ENCODE assay signal across 10 cellular contexts in the genomic region with DNA sequence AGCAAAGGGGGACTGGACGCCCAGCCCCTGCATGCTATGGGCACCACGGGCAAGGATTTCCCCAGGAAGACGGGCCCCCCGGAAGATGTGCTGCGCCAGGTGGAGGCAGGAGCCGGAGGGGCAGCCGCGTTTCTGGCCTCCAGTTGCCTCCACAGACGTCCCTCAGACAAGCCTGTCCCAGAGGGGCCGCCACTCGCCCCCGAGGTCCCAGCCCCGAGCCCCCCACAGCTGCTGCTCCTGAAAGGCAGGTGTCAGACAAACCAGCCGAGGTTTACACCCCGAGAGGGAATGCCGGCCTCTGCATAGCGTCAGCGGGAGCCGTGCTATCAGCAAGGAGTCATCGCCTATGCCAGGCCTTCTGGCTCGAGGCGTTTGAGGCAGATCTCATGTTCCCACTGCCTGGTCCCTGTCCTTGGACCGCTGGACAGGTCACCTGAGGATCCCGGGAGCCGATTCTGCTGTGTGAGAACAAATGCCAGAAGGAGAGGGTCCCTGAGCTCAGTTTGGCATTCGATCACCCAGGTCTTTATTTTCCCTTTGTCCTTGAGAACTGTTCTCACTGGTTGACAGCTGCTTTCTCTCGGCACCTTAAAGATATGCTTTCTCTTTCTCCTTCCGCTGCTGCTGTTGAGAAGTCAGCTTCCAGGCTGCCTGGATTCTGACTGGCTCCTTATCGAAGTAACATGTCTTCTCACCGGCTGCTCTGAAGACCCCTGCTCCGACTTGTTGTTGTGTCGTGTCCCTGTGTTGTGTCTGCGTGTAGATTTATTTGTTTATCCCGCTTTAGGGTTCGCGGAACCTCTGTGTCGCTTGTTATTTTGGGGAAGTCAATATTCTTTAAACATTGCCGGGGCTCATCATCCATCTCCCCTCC. TPM values are rescaled to one million over a fixed set of nuclear protein-coding genes. Genes with fewer than 3 reads are reported as not detected.
A peak's percentile ranks its signal among the peaks of the same experiment; 100 is the strongest.
DNase-seq lines count a peak whose midpoint lies in the region; FAIRE-seq and TF ChIP-seq lines count a peak whose summit lies in the region.
"Had no signal": no experiment of that assay in that cellular context is flagged by ENCODE, and none has a peak within 500 bp of the region (broad histone marks: within the 10 kb centered on the region; RNA-seq: fewer than 3 reads in every experiment).

No MANE protein-coding gene starts in this region.

- H3K4me3 Mint-ChIP-seq in glutamatergic neuron (ENCODE audit: unreplicated experiment), result peak overlapping the region; percentile 0
- H3K4me3 Mint-ChIP-seq in osteocyte (ENCODE audit: unreplicated experiment), result no peak overlapping the region
- H3K4me3 Mint-ChIP-seq: activated CD4-positive, alpha-beta T cell treated with anti-CD3 and anti-CD28 coated beads for 36 hours had no signal

- no peak overlapping the region for H3K4me3 ChIP-seq in BE2C (ENCODE audit: low read depth, low read length)

- H3K9me3 ChIP-seq in BE2C, result no peaks in the 10 kb centered on the region

- peak overlapping the region; percentile 11; the same call in 1 of the 2 replicates for H3K27ac ChIP-seq in RWPE1

- H3K9me3 Mint-ChIP-seq in glutamatergic neuron (ENCODE audit: unreplicated experiment), result peaks cover 4% of the 10 kb centered on the region
- H3K9me3 Mint-ChIP-seq in osteocyte (ENCODE audit: unreplicated experiment), result peaks cover 5% of the 10 kb centered on the region

- DNase-seq in BE2C, result peak; percentile 29
- DNase-seq in RWPE1 (ENCODE audit: low spot score), result no peak
- DNase-seq in glutamatergic neuron, result no peak
- peak; percentile 84 for DNase-seq in osteocyte (ENCODE audit: extremely low spot score, unreplicated experiment)
- DNase-seq in kidney glomerular epithelial cell (lab: John Stamatoyannopoulos, UW), result no peak
- no peak for DNase-seq in Ammon's horn (ENCODE audit: low spot score)
- DNase-seq in GM13976 (ENCODE audit: low spot score), result no peak
- DNase-seq in GM19239 (ENCODE audit: insufficient read length, low spot score), result no peak
- DNase-seq: activated CD4-positive, alpha-beta T cell treated with anti-CD3 and anti-CD28 coated beads for 36 hours had no signal

- no peak for FAIRE-seq in GM19239 (lab: Jason Lieb, UNC)

- H3K27me3 Mint-ChIP-seq in glutamatergic neuron (ENCODE audit: unreplicated experiment) (peaks cover 8% of the 10 kb centered on the region), osteocyte (ENCODE audit: unreplicated experiment) (peaks cover 16% of the 10 kb centered on the region)
- H3K27me3 Mint-ChIP-seq: activated CD4-positive, alpha-beta T cell treated with anti-CD3 and anti-CD28 coated beads for 36 hours had no signal

- H3K27ac Mint-ChIP-seq in glutamatergic neuron (ENCODE audit: unreplicated experiment) (peak overlapping the region; percentile 5), osteocyte (ENCODE audit: unreplicated experiment) (no peak overlapping the region)
- H3K27ac Mint-ChIP-seq: activated CD4-positive, alpha-beta T cell treated with anti-CD3 and anti-CD28 coated beads for 36 hours had no signal

- POLR2A ChIA-PET in RWPE1 (lab: Yijun Ruan, JAX; ENCODE audit: low non-redundant PET), result no interaction called here

- in situ Hi-C loops in GM13976 (cut with MboI; ENCODE audit: low sequenced_read_pairs, unreplicated experiment), result no loop called here

- H3K27me3 ChIP-seq in BE2C, result no peaks in the 10 kb centered on the region

- no peak for TF ChIP-seq CTCF in BE2C (IDR thresholded peaks at IDR 0.05; ENCODE audit: low read depth, low read length)
- no peak for TF ChIP-seq CTCF in RWPE1 (conservative IDR thresholded peaks at IDR 0.05; ENCODE audit: low read depth)
- no peak for TF ChIP-seq CTCF in glutamatergic neuron (IDR thresholded peaks at IDR 0.05; ENCODE audit: partially characterized antibody, unreplicated experiment)
- no peak for TF ChIP-seq CTCF in osteocyte (IDR thresholded peaks at IDR 0.05)
- no peak for TF ChIP-seq CTCF in GM13976 (IDR thresholded peaks at IDR 0.05; ENCODE audit: borderline replicate concordance, control extremely low read depth, extremely low read depth, insufficient read depth, missing control alignments)

- H3K4me1 ChIP-seq in BE2C, result no peaks in the 10 kb centered on the region

- H3K36me3 Mint-ChIP-seq in glutamatergic neuron (ENCODE audit: unreplicated experiment), result peaks cover 7% of the 10 kb centered on the region
- peaks cover 3% of the 10 kb centered on the region for H3K36me3 Mint-ChIP-seq in osteocyte (ENCODE audit: unreplicated experiment)

- CTCF ChIA-PET in RWPE1 (lab: Yijun Ruan, JAX), result interaction anchor here (0.6 to 1.2 kb wide), 2 partner anchors 13 to 17 kb away, joined by 4 to 5 read pairs; no protein-coding TSS in a partner anchor

- H3K4me1 Mint-ChIP-seq in glutamatergic neuron (ENCODE audit: low read depth, unreplicated experiment), result peaks cover 4% of the 10 kb centered on the region
- H3K4me1 Mint-ChIP-seq in osteocyte (ENCODE audit: unreplicated experiment), result no peaks in the 10 kb centered on the region
- H3K4me1 Mint-ChIP-seq: activated CD4-positive, alpha-beta T cell treated with anti-CD3 and anti-CD28 coated beads for 36 hours had no signal

- H3K36me3 ChIP-seq in BE2C, result no peaks in the 10 kb centered on the region

RNA-seq across cellular contexts. Expression of a gene that starts 20.6 kb away (rescaled TPM):
- not detected for polyA plus RNA-seq in BE2C (2012; ENCODE audit: insufficient read depth, insufficient read length, low read depth)
- total RNA-seq in glutamatergic neuron (ENCODE audit: unreplicated experiment), result not detected
- total RNA-seq in osteocyte, result not detected in 2 replicates
- total RNA-seq: activated CD4-positive, alpha-beta T cell treated with anti-CD3 and anti-CD28 coated beads for 36 hours had no signal

RNA-seq across cellular contexts. Expression of a gene that starts 30.8 kb away (rescaled TPM):
- polyA plus RNA-seq in BE2C (2012; ENCODE audit: insufficient read depth, insufficient read length, low read depth), result not detected
- total RNA-seq in glutamatergic neuron (ENCODE audit: unreplicated experiment) (not detected), osteocyte (not detected in 2 replicates)
- total RNA-seq: activated CD4-positive, alpha-beta T cell treated with anti-CD3 and anti-CD28 coated beads for 36 hours; skeletal muscle tissue had no signal

RNA-seq across cellular contexts. Expression of a gene that starts 58.1 kb away (rescaled TPM):
- polyA plus RNA-seq in BE2C (2012; ENCODE audit: insufficient read depth, insufficient read length, low read depth), result not detected
- total RNA-seq in glutamatergic neuron (ENCODE audit: unreplicated experiment) (not detected), osteocyte (not detected in 2 replicates)
- total RNA-seq: activated CD4-positive, alpha-beta T cell treated with anti-CD3 and anti-CD28 coated beads for 36 hours; skeletal muscle tissue had no signal

Comparison
In these comparisons a context has a peak if more than half of its experiments do, and no peak if none do; other contexts are left out.
1. DNase-seq: peak in BE2C (single experiment) and osteocyte (single experiment); none in RWPE1 (single experiment), glutamatergic neuron (single experiment), kidney glomerular epithelial cell (single experiment), Ammon's horn (single experiment), GM13976 (single experiment) and GM19239 (single experiment).